Comparison of ENCODE assay signal across 8 cellular contexts in the genomic region with DNA sequence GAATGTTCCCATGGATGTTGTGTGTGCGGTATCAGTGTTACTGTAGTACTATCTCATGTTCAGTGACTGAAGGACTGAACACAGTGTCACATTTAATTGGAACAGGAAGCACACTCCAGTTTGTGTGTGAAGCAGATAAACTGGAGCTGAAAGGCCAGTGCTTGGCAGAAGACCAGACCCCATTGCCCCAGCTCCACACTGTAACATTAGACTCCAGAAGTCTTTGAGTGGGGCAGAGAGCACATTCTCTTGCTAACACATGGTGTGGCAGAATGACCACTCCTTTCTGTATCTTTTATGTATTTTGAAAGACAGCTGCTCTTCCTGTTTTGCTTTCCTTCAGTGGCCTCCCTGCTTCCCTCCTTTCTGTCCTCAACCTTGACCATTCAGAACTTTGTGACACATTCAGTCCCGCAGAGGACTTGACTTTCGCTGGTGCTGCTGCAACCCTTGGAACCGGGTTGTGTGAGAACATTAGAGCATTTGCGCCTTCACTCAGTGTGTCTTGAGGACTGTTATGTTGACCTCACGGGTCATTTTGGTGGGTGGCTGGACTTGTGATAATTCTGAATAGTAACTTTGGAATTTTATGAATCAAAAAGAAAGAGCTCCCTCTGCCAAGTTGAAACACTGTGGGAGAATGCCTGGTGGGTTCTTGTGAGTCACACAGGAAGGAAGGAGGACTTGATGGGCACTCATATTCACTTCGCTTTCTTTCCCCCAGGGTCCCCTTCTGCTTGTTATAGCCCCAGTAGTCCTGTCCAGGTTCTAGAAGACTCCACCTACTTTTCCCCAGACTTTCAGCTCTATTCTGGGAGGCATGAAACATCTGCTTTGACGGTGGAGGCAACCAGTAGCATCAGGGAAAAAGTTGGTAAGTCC. TPM values are rescaled to one million over a fixed set of nuclear protein-coding genes. Genes with fewer than 3 reads are reported as not detected.
DNase-seq lines count a peak whose midpoint lies in the region; ATAC-seq and TF ChIP-seq lines count a peak whose summit lies in the region.

No MANE protein-coding gene starts in this region.

- no peaks in the 10 kb centered on the region for H3K9me2 ChIP-seq in hepatocyte (replicated peaks; ENCODE audit: insufficient read depth)

- no peak overlapping the region for H2AFZ ChIP-seq in hepatocyte

- H4K20me1 ChIP-seq in hepatocyte (ENCODE audit: insufficient read depth, poor library complexity, severe bottlenecking), result peaks cover 69% of the 10 kb centered on the region

- H3K9me3 ChIP-seq in hepatocyte (ENCODE audit: low read depth) (no peaks in the 10 kb centered on the region), thyroid gland (no peaks in the 10 kb centered on the region)

- peak overlapping the region; percentile 31 for H3K4me2 ChIP-seq in hepatocyte

- peak; percentile 57 to 69 for DNase-seq in Kasumi-1 (lab: John Stamatoyannopoulos, UW)
- DNase-seq in amniotic stem cell (lab: John Stamatoyannopoulos, UW), result peak; percentile 56
- DNase-seq in hepatocyte (ENCODE audit: low spot score), result no peak
- peak; percentile 77 to 78 for DNase-seq in thyroid gland
- no peak for DNase-seq in hypothalamus (lab: John Stamatoyannopoulos, UW)
- no peak for DNase-seq in GF-D8 (lab: John Stamatoyannopoulos, UW)

- intact Hi-C loops in thyroid gland (cut with DNase I), result no loop called here

- TF ChIP-seq CTCF in hepatocyte (IDR thresholded peaks at IDR 0.05; ENCODE audit: poor library complexity) (no peak), thyroid gland (IDR thresholded peaks at IDR 0.05) (no peak)

- H3K27ac ChIP-seq in hepatocyte (peak overlapping the region; percentile 69), thyroid gland (peak overlapping the region in 2 of 3 donors; percentile 38 to 47)

- ATAC-seq in HG02759 (IDR thresholded peaks at IDR 0.05; ENCODE audit: unreplicated experiment), result no peak
- ATAC-seq in GM18861 (IDR thresholded peaks at IDR 0.05; ENCODE audit: unreplicated experiment), result no peak

- H3K27me3 ChIP-seq in hepatocyte (no peaks in the 10 kb centered on the region), thyroid gland (no peaks in the 10 kb centered on the region)

- H3K79me2 ChIP-seq in hepatocyte, result peaks cover 98% of the 10 kb centered on the region

- H3K4me3 ChIP-seq in hepatocyte, result no peak overlapping the region
- H3K4me3 ChIP-seq in thyroid gland (replicated peaks in 1 of 3), result no peak overlapping the region

- 85% methylated on average over 8 of the region's 8 CpGs for WGBS in hepatocyte (ENCODE audit: low lambda C conversion rate, missing lambda C conversion rate)
- WGBS in thyroid gland, 2 donors, result 52 to 58% methylated on average over 8 of the region's 8 CpGs

- peaks cover 41% of the 10 kb centered on the region for H3K4me1 ChIP-seq in hepatocyte (ENCODE audit: insufficient read depth)
- peaks cover 36 to 43% of the 10 kb centered on the region in 2 donors for H3K4me1 ChIP-seq in thyroid gland

- H3K36me3 ChIP-seq in hepatocyte (replicated peaks; ENCODE audit: insufficient read depth, low read depth) (no peaks in the 10 kb centered on the region), thyroid gland (no peaks in the 10 kb centered on the region)

- TF ChIP-seq POLR2A in thyroid gland (IDR thresholded peaks at IDR 0.05), result no peak

RNA-seq across cellular contexts. Expression of a gene that starts 26.4 kb away (rescaled TPM):
- total RNA-seq in hepatocyte (46.7 and 57.7 TPM in 2 replicates), thyroid gland (10 to 100 TPM; 34.1 to 51.2 (median 41.0) TPM)
- 22.1 and 23.8 TPM in 2 replicates for polyA plus RNA-seq in hepatocyte

Comparison
In these comparisons a context has a peak if more than half of its experiments do, and no peak if none do; other contexts are left out.
1. DNase-seq: peak in Kasumi-1 (2 of 2), amniotic stem cell (single experiment) and thyroid gland (2 of 2); none in hepatocyte (single experiment), hypothalamus (0 of 51) and GF-D8 (single experiment).